19 cellular contexts compared by ENCODE assay signal in the genomic region with DNA sequence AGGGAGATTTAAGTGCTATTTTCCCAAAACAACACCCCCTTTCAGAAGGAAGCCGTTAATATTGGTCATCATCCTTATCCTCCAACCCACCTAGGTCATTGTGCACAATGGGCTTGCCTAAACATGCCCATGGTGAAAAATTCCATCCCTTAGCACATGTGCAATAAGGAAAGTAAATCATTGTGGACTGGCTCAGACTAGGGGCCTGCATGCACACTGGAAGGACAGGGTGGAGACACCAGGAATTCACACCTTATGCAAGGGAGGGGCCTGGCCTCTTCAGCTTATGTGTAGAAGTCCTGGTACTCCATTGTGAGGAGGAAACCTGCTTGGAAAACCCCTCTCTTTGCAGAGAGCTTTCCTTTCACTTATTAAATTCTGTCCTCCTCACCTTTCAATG.
DNase-seq lines count a peak whose midpoint lies in the region; ATAC-seq, FAIRE-seq and TF ChIP-seq lines count a peak whose summit lies in the region.
"Had no signal": no experiment of that assay in that cellular context is flagged by ENCODE, and none has a peak within 500 bp of the region (broad histone marks: within the 10 kb centered on the region; RNA-seq: fewer than 3 reads in every experiment).

No MANE protein-coding gene starts in this region.

- intact Hi-C loops in MCF 10A (cut with micrococcal nuclease) = no loop called here
- intact Hi-C loops in breast epithelium (cut with DNase I; ENCODE audit: low total_unique reads) = no loop called here

- POLR2A ChIA-PET in MCF 10A (lab: Yijun Ruan, JAX) = interaction anchor here (0.9 kb wide), 1 partner anchor 10 kb away, joined by 3 read pairs; no protein-coding TSS in a partner anchor

- no peak overlapping the region for H3K27ac ChIP-seq in breast epithelium
- no peak overlapping the region for H3K27ac ChIP-seq in astrocyte (ENCODE audit: low read depth, low read length)

- H4K20me1 ChIP-seq in astrocyte (ENCODE audit: insufficient read depth, low read length) = no peaks in the 10 kb centered on the region

- H3K36me3 ChIP-seq in breast epithelium (no peaks in the 10 kb centered on the region), astrocyte (ENCODE audit: insufficient read depth, low read length) (no peaks in the 10 kb centered on the region)

- no peak overlapping the region for H3K4me3 Mint-ChIP-seq in MCF 10A (ENCODE audit: unreplicated experiment)
- no peak overlapping the region for H3K4me3 Mint-ChIP-seq in astrocyte (ENCODE audit: unreplicated experiment)
- H3K4me3 Mint-ChIP-seq: HFFc6 had no signal

- no peak for TF ChIP-seq CTCF in MCF 10A (IDR thresholded peaks at IDR 0.05; ENCODE audit: unreplicated experiment)
- TF ChIP-seq CTCF in breast epithelium (IDR thresholded peaks at IDR 0.05) = no peak
- no peak for TF ChIP-seq CTCF in astrocyte (IDR thresholded peaks at IDR 0.05; ENCODE audit: insufficient read depth, low read depth, low read length)

- H2AFZ ChIP-seq in astrocyte (ENCODE audit: low read depth, low read length) = no peak overlapping the region

- H3K4me1 Mint-ChIP-seq in MCF 10A (ENCODE audit: insufficient read depth, unreplicated experiment) (peaks cover 15% of the 10 kb centered on the region), astrocyte (ENCODE audit: low read depth, unreplicated experiment) (peaks cover 3% of the 10 kb centered on the region)

- no peaks in the 10 kb centered on the region for H3K4me1 ChIP-seq in breast epithelium
- H3K4me1 ChIP-seq in astrocyte (ENCODE audit: insufficient read depth, low read length) = no peaks in the 10 kb centered on the region

- BruUV-seq in MCF 10A (replicated peaks; lab: Mats Ljungman, UMichigan) = no TSS peak

- no peak overlapping the region for H3K4me2 ChIP-seq in astrocyte (ENCODE audit: low read length)

- no peaks in the 10 kb centered on the region for H3K36me3 Mint-ChIP-seq in MCF 10A (ENCODE audit: insufficient read depth, unreplicated experiment)
- H3K36me3 Mint-ChIP-seq in astrocyte (ENCODE audit: low read depth, unreplicated experiment) = peaks cover 3% of the 10 kb centered on the region

- TF ChIP-seq POLR2A in breast epithelium (IDR thresholded peaks at IDR 0.05) = no peak

- no peak for FAIRE-seq in astrocyte (lab: Jason Lieb, UNC)
- FAIRE-seq: A204.1, H1 had no signal

- no peaks in the 10 kb centered on the region for H3K79me2 ChIP-seq in astrocyte (ENCODE audit: insufficient read depth, low read length)

- H3K9me3 Mint-ChIP-seq in MCF 10A (ENCODE audit: unreplicated experiment) = peaks cover 6% of the 10 kb centered on the region
- H3K9me3 Mint-ChIP-seq in astrocyte (ENCODE audit: unreplicated experiment) = peaks cover 6% of the 10 kb centered on the region

- peak; percentile 48 for DNase-seq in MCF 10A (ENCODE audit: unreplicated experiment)
- no peak for DNase-seq in breast epithelium (ENCODE audit: low spot score in 2 of 2)
- DNase-seq in astrocyte (ENCODE audit: low read depth) = no peak
- peak; percentile 1 for DNase-seq in kidney tubule cell (ENCODE audit: low spot score)
- no peak for DNase-seq in left lobe of liver (ENCODE audit: low spot score)
- DNase-seq in NCI-H2196 treated with DMSO at 0.1 percent for 48 hours (lab: John Stamatoyannopoulos, UW; ENCODE audit: unreplicated experiment) = no peak
- DNase-seq: C1 segment of cervical spinal cord; COR-L47; GF-D8; HFFc6; NCI-H1105 treated with DMSO at 0.1 percent for 48 hours; NCI-H187; NCI-H510A treated with DMSO at 0.1 percent for 48 hours; NK-92 treated with Interleukin-12 subunit alpha and Interleukin-12 subunit beta, amount 100 ng/mL, for 24 hours; OCI-M1 had no signal

- H3K27ac Mint-ChIP-seq in MCF 10A (ENCODE audit: low read depth, unreplicated experiment) (peak overlapping the region; percentile 61), astrocyte (ENCODE audit: unreplicated experiment) (peak overlapping the region; percentile 83)
- H3K27ac Mint-ChIP-seq: HFFc6 had no signal

- H3K27me3 ChIP-seq in breast epithelium = no peaks in the 10 kb centered on the region
- H3K27me3 ChIP-seq in astrocyte (ENCODE audit: insufficient read depth, low read length) = no peaks in the 10 kb centered on the region

- CTCF ChIA-PET in MCF 10A (lab: Yijun Ruan, JAX) = interaction anchor here (1.2 kb wide), 1 partner anchor 10 kb away, joined by 4 read pairs; no protein-coding TSS in a partner anchor

- H3K27me3 Mint-ChIP-seq in MCF 10A (ENCODE audit: insufficient read depth, unreplicated experiment) (no peaks in the 10 kb centered on the region), astrocyte (ENCODE audit: low read depth, unreplicated experiment) (no peaks in the 10 kb centered on the region)

- ATAC-seq in left lobe of liver = no peak
- no peak for ATAC-seq in HG02571 (IDR thresholded peaks at IDR 0.05; ENCODE audit: unreplicated experiment)
- ATAC-seq in GM18517 (IDR thresholded peaks at IDR 0.05; ENCODE audit: unreplicated experiment) = no peak

- H3K9me3 ChIP-seq in breast epithelium (peaks cover 0 to 4% of the 10 kb centered on the region in 2 donors), astrocyte (ENCODE audit: insufficient read depth, low read depth, low read length) (no peaks in the 10 kb centered on the region)

- H3K9ac ChIP-seq in astrocyte (ENCODE audit: low read length) = no peak overlapping the region

- H3K4me3 ChIP-seq in breast epithelium (no peak overlapping the region), astrocyte (ENCODE audit: insufficient read depth, low read depth, low read length) (no peak overlapping the region)

Comparison
In these comparisons a context has a peak if more than half of its experiments do, and no peak if none do; other contexts are left out.
1. DNase-seq: peak in MCF 10A (single experiment) and kidney tubule cell (single experiment); none in breast epithelium (0 of 2), astrocyte (single experiment), left lobe of liver (single experiment) and NCI-H2196 treated with DMSO at 0.1 percent for 48 hours (single experiment).